Comparison of ENCODE assay signal across 8 cellular contexts in the genomic region with DNA sequence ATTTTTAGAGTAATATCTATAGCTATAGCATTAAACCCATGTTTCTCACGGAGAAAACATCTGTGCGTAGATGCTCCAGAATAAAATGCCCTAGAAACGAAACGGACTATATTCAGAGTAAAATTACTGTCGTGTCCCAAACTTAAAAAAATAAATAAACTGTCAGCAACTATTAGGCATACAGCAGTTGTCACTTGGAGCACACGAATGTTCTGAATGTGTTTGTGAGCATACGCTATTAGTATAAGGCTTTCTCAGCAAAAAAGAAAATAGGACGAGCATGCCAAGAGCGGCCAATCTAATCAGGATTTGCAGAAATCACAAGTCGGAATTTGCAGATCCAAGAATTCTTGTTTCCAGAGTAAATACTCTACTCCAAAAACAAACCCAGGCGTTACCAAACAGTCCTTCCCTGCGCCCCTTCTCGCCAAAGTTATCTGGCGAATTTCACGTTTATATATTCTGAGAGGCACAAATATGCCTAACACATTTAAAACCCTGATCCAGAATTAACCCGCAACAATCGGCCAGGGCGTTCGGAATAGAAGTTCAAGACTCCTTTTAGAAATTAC. TPM values are rescaled to one million over a fixed set of nuclear protein-coding genes. Genes with fewer than 3 reads are reported as not detected.
DNase-seq lines count a peak whose midpoint lies in the region; ATAC-seq and TF ChIP-seq lines count a peak whose summit lies in the region.

No MANE protein-coding gene starts in this region.

- peak overlapping the region; percentile 67 for H3K4me3 ChIP-seq in BE2C (ENCODE audit: low read depth, low read length)
- peak overlapping the region; percentile 82 for H3K4me3 ChIP-seq in choroid plexus epithelial cell (ENCODE audit: low read depth, low read length)

- ATAC-seq in HG03442 (IDR thresholded peaks at IDR 0.05; ENCODE audit: unreplicated experiment) (no peak), HG03520 (IDR thresholded peaks at IDR 0.05; ENCODE audit: unreplicated experiment) (no peak)

- peaks cover 34% of the 10 kb centered on the region for H3K27me3 ChIP-seq in BE2C

- no peaks in the 10 kb centered on the region for H3K36me3 ChIP-seq in BE2C

- DNase-seq in BE2C (no peak), KG1 (lab: John Stamatoyannopoulos, UW) (peak; percentile 8), choroid plexus epithelial cell (ENCODE audit: low read depth) (peak; percentile 33), midbrain (lab: John Stamatoyannopoulos, UW) (peak; percentile 54), 8988T (no peak), hepatic stellate cell (ENCODE audit: low spot score) (no peak)

- TF ChIP-seq CTCF in BE2C (IDR thresholded peaks at IDR 0.05; ENCODE audit: low read depth, low read length) (no peak), choroid plexus epithelial cell (conservative IDR thresholded peaks at IDR 0.05; ENCODE audit: low read depth, low read length) (no peak)

- H3K4me1 ChIP-seq in BE2C, result no peaks in the 10 kb centered on the region

- H3K9me3 ChIP-seq in BE2C, result no peaks in the 10 kb centered on the region

RNA-seq across cellular contexts. Expression of a gene that starts 0.8 kb away (rescaled TPM):
- polyA plus RNA-seq in BE2C (2012; ENCODE audit: insufficient read depth, insufficient read length, low read depth), result 3.7 TPM

RNA-seq across cellular contexts. Expression of a gene that starts 8.9 kb away (rescaled TPM):
- 81.7 TPM for polyA plus RNA-seq in BE2C (2012; ENCODE audit: insufficient read depth, insufficient read length, low read depth)

Comparison
In these comparisons a context has a peak if more than half of its experiments do, and no peak if none do; other contexts are left out.
1. DNase-seq: peak in KG1 (single experiment), choroid plexus epithelial cell (single experiment) and midbrain (single experiment); none in BE2C (single experiment), 8988T (single experiment) and hepatic stellate cell (single experiment).